10 cellular contexts compared by ENCODE assay signal in genomic region chr16:84827131-84827574, GRCh38. TPM values are rescaled to one million over a fixed set of nuclear protein-coding genes. Genes with fewer than 3 reads are reported as not detected.
DNase-seq lines count a peak whose midpoint lies in the region; ATAC-seq and TF ChIP-seq lines count a peak whose summit lies in the region.
"Had no signal": no experiment of that assay in that cellular context is flagged by ENCODE, and none has a peak within 500 bp of the region (broad histone marks: within the 10 kb centered on the region; RNA-seq: fewer than 3 reads in every experiment).

No MANE protein-coding gene starts in this region.

- H3K4me1 ChIP-seq in esophagus (ENCODE audit: control insufficient read depth in 2 of 2, insufficient read depth in 2 of 2, low read length in 1 of 2), result no peaks in the 10 kb centered on the region
- peaks cover 75% of the 10 kb centered on the region for H3K4me1 ChIP-seq in muscle layer of colon (ENCODE audit: insufficient read depth, low read length)
- H3K4me1 ChIP-seq in uterus, result peaks cover 9 to 30% of the 10 kb centered on the region in 2 donors

- H3K9me3 ChIP-seq in esophagus (ENCODE audit: control insufficient read depth in 2 of 2, insufficient read depth in 1 of 2, low read depth in 1 of 2, low read length in 1 of 2) (no peaks in the 10 kb centered on the region), muscle layer of colon (ENCODE audit: low read length) (no peaks in the 10 kb centered on the region), uterus (no peaks in the 10 kb centered on the region)

- peak in 1 of 2 donors; percentile 23 for TF ChIP-seq POLR2A in uterus (IDR thresholded peaks at IDR 0.05)

- intact Hi-C loops in uterus (cut with DNase I; ENCODE audit: low total_unique reads), result no loop called here

- no peak for ATAC-seq in GM19395 (IDR thresholded peaks at IDR 0.05; ENCODE audit: unreplicated experiment)

- 61 to 73% methylated on average over 16 of the region's 16 CpGs for WGBS in esophagus, 2 donors

- H3K27me3 ChIP-seq in esophagus (ENCODE audit: control insufficient read depth in 1 of 2, insufficient read depth in 2 of 2, low read length in 2 of 2) (no peaks in the 10 kb centered on the region), muscle layer of colon (ENCODE audit: control insufficient read depth in 1 of 2, insufficient read depth in 2 of 2, low read length in 2 of 2) (no peaks in the 10 kb centered on the region), uterus (no peaks in the 10 kb centered on the region)

- DNase-seq in NOMO-1 treated with DMSO at 0.1 percent for 48 hours (lab: John Stamatoyannopoulos, UW; ENCODE audit: unreplicated experiment) (peak; percentile 86), uterus (peak; percentile 57 to 76), D341Med (ENCODE audit: low spot score) (no peak)
- no peak for DNase-seq in stimulated activated CD4-positive, alpha-beta T cell treated with anti-CD3 and anti-CD28 coated beads, Interleukin-4, amount 100 ng/mL, for 1 hour
- DNase-seq: cerebellar nuclear complex, H7 had no signal

- no peak overlapping the region for H3K4me3 ChIP-seq in esophagus (ENCODE audit: low read depth in 1 of 2, low read length in 2 of 2)
- H3K4me3 ChIP-seq in muscle layer of colon (ENCODE audit: low read depth in 1 of 2, low read length in 2 of 2), result no peak overlapping the region
- H3K4me3 ChIP-seq in uterus, result no peak overlapping the region

- H3K36me3 ChIP-seq in esophagus (ENCODE audit: control insufficient read depth in 2 of 2, insufficient read depth in 2 of 2, low read length in 1 of 2) (no peaks in the 10 kb centered on the region), muscle layer of colon (ENCODE audit: insufficient read depth, low read length) (peaks cover 9% of the 10 kb centered on the region), uterus (no peaks in the 10 kb centered on the region)

- H3K9ac ChIP-seq in muscle layer of colon (ENCODE audit: low read length), result peak overlapping the region; percentile 60

- peak overlapping the region; percentile 84 to 90 for H3K27ac ChIP-seq in esophagus (ENCODE audit: low read depth in 2 of 2, low read length in 1 of 2)
- H3K27ac ChIP-seq in muscle layer of colon (ENCODE audit: low read depth, low read length), result peak overlapping the region; percentile 91
- peak overlapping the region; percentile 94 to 99 for H3K27ac ChIP-seq in uterus

- TF ChIP-seq CTCF in uterus (IDR thresholded peaks at IDR 0.05), result no peak

RNA-seq across cellular contexts. Expression of gene CRISPLD2, which starts 7.4 kb away (rescaled TPM):
- polyA plus RNA-seq in esophagus, result 1 to 10 TPM; 3.7 to 8.8 TPM
- 100 to 1,000 TPM; 108 to 441 (median 190) TPM for total RNA-seq in uterus
- total RNA-seq: activated T-helper 1 cell treated with anti-CD3 and anti-CD28 coated beads, Interleukin-12 subunit alpha, Interleukin-12 subunit beta, Interleukin-2, Interleukin-4 antibody, amounts not matched to agents 30 ng/mL and 10 ng/mL and 1 ng/mL, durations not matched to agents 14 hours and 24 hours and 36 hours had no signal

Comparison
In these comparisons a context has a peak if more than half of its experiments do, and no peak if none do; other contexts are left out.
1. DNase-seq: peak in NOMO-1 treated with DMSO at 0.1 percent for 48 hours (single experiment) and uterus (2 of 2); none in stimulated activated CD4-positive, alpha-beta T cell treated with anti-CD3 and anti-CD28 coated beads, Interleukin-4, amount 100 ng/mL, for 1 hour (single experiment) and D341Med (single experiment).
2. Peak in every context shown above with its lines, with median percentiles within 50 percentile points of each other: H3K27ac ChIP-seq.